Comparison of ENCODE assay signal across 7 cellular contexts in the genomic region with DNA sequence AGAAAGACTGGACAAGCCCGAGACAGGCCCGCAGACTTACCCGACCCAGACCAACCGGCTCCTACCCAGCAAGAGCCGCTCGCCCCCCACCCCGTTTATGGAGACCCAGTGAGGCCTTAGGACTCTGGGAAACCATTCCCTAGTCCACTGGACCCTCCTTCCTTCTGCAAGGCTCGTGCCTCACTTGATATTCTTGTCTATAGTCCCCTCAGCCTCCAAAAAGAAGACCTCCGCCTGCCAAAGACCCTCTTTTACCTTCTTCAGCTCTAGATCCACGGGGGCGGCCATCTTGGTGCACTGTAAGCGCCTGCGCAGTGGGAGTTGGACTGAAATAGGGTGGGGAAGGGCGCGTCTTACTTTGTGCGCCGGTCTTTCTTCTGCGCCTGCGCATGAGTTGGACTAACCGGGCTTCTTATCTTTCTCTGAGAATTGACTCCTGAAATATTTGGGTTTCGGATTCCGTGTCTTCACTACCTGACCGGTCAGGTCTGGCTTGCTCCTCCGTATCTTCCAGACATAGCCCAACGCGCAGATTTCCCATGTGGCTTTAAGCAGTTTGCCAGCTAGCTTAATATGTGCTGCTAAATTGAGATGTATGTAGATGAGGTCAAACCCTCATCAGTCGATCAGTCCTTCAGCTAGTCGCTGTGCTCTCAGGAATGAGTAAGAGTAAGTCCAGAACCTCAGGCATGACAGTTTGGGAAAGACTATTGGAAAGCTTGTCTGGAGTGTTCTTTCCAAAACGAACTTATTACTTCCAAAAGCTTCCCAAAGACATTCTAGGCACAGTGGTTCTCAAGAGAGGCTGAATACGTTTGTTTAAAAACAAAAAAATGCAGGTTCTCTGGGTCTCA. TPM values are rescaled to one million over a fixed set of nuclear protein-coding genes. Genes with fewer than 3 reads are reported as not detected.
DNase-seq lines count a peak whose midpoint lies in the region; ATAC-seq, FAIRE-seq and TF ChIP-seq lines count a peak whose summit lies in the region.

A gene with protein sequence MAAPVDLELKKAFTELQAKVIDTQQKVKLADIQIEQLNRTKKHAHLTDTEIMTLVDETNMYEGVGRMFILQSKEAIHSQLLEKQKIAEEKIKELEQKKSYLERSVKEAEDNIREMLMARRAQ (minus strand): TSS at position 316 of the 854 bp plus-strand sequence. CDS start 28 bp downstream, at position 288.

- DNase-seq in NCI-H2107 treated with DMSO at 0.1 percent for 48 hours (lab: John Stamatoyannopoulos, UW; ENCODE audit: unreplicated experiment) (peak; percentile 78), body of pancreas (peak; percentile 92 to 98 (median 96)), iPS DF 4.7 (ENCODE audit: extremely low read depth, low spot score) (peak; percentile 81), sigmoid colon (peak; percentile 98)

- WGBS in body of pancreas, 2 donors, result 0% methylated on average over 30 of the region's 30 CpGs
- WGBS in sigmoid colon, 2 donors, result 1% methylated on average over 30 of the region's 30 CpGs

- TF ChIP-seq EP300 in sigmoid colon (IDR thresholded peaks at IDR 0.05), result no peak

- peak; percentile 45 for FAIRE-seq in TTC549 (lab: Jason Lieb, UNC)

- TF ChIP-seq CTCF in body of pancreas (IDR thresholded peaks at IDR 0.05) (no peak), sigmoid colon (IDR thresholded peaks at IDR 0.05) (no peak)

- peak; percentile 93 for ATAC-seq in GM18517 (IDR thresholded peaks at IDR 0.05; ENCODE audit: unreplicated experiment)
- ATAC-seq in HG03045 (IDR thresholded peaks at IDR 0.05; ENCODE audit: unreplicated experiment), result peak; percentile 96
- ATAC-seq in body of pancreas, result peak; percentile 98

- peak within 1 kb of the TSS; percentile 64 to 78 for H3K4me3 ChIP-seq in body of pancreas
- H3K4me3 ChIP-seq in sigmoid colon, result peak within 1 kb of the TSS; percentile 66 to 88 (median 77)

- TF ChIP-seq POLR2A in body of pancreas (IDR thresholded peaks at IDR 0.05) (peak in 2 of 3 donors; percentile 61 to 64), sigmoid colon (IDR thresholded peaks at IDR 0.05) (peak in 1 of 2 donors; percentile 42)

- no peaks in the 10 kb centered on the region for H3K36me3 ChIP-seq in body of pancreas (replicated peaks in 1 of 2; ENCODE audit: insufficient read depth in 1 of 2, low read depth in 2 of 2)
- H3K36me3 ChIP-seq in sigmoid colon, result peaks cover 0 to 18% (median 0%) of the 10 kb centered on the region in 4 donors

- no peaks in the 10 kb centered on the region for H3K9me3 ChIP-seq in body of pancreas
- H3K9me3 ChIP-seq in sigmoid colon, result no peaks in the 10 kb centered on the region

- H3K27ac ChIP-seq in body of pancreas, result peak within 1 kb of the TSS; percentile 47 to 80 (median 74)
- H3K27ac ChIP-seq in sigmoid colon, result peak within 1 kb of the TSS; percentile 81 to 89 (median 84)

- H3K4me1 ChIP-seq in body of pancreas (peaks cover 18% of the 10 kb centered on the region), sigmoid colon (peaks cover 0 to 50% (median 30%) of the 10 kb centered on the region in 4 donors)

- intact Hi-C loops in body of pancreas (cut with DNase I), result no loop called here
- intact Hi-C loops in sigmoid colon (cut with DNase I), result loop anchor here (2.0 to 5.0 kb wide), 3 partner anchors 41 to 60 kb away; no protein-coding TSS in a partner anchor

- H3K27me3 ChIP-seq in body of pancreas (no peaks in the 10 kb centered on the region), sigmoid colon (no peaks in the 10 kb centered on the region)

RNA-seq across cellular contexts. Expression of the gene that starts here (rescaled TPM):
- 10 to 100 TPM; 37.6 to 54.1 TPM for total RNA-seq in body of pancreas
- 100 to 1,000 TPM in 3 of 4 donors, 10 to 100 TPM in 1; 88.2 to 159 (median 123) TPM for total RNA-seq in sigmoid colon
- polyA plus RNA-seq in sigmoid colon, result 10 to 100 TPM; 61.8 to 85.9 (median 78.4) TPM

Comparison
In these comparisons a context has a peak if more than half of its experiments do, and no peak if none do; other contexts are left out.
1. Peak in every context shown above with its lines: DNase-seq, ATAC-seq, H3K4me3 ChIP-seq and H3K27ac ChIP-seq.